27 cellular contexts compared by ENCODE assay signal in the genomic region with DNA sequence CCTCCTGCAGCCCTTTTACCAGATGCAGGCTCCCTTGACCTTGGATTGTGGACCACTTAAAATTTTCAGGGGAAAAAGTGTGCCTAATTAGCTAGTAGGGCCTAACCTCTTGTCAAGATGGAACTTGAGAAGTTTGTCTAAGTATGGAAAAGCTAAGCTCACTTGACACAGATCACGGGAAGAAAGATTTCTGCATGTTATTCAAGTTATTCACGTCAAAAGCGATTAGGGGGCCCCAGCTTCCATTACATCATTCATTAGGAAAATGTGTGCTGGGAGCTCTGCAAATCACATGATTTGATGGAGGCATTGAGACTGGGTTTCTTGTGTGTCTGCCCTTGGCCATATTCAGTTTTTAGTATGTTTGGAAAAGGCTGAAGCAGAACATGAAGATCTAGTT. TPM values are rescaled to one million over a fixed set of nuclear protein-coding genes. Genes with fewer than 3 reads are reported as not detected.
DNase-seq lines count a peak whose midpoint lies in the region; ATAC-seq, FAIRE-seq and TF ChIP-seq lines count a peak whose summit lies in the region.
"Had no signal": no experiment of that assay in that cellular context is flagged by ENCODE, and none has a peak within 500 bp of the region (broad histone marks: within the 10 kb centered on the region; RNA-seq: fewer than 3 reads in every experiment).

No MANE protein-coding gene starts in this region.

- no peaks in the 10 kb centered on the region for H3K9me2 ChIP-seq in Karpas-422 (replicated peaks; ENCODE audit: insufficient read depth, low read length)

- peak overlapping the region; percentile 5; the same call in 1 of the 2 replicates for H2AFZ ChIP-seq in Karpas-422 (ENCODE audit: low read length)
- peak overlapping the region; percentile 37 for H2AFZ ChIP-seq in K562 (ENCODE audit: low read depth, low read length)
- H2AFZ ChIP-seq in parathyroid adenoma = peak overlapping the region; percentile 20

- no TSS peak for BruUV-seq in K562 (replicated peaks; lab: Mats Ljungman, UMichigan)

- TF ChIP-seq POLR2A in GM18505 (IDR thresholded peaks at IDR 0.05; ENCODE audit: borderline replicate concordance, extremely low read depth, insufficient read depth, insufficient read length) = no peak
- no peak for TF ChIP-seq POLR2A in K562 (conservative IDR thresholded peaks at IDR 0.05)

- ATAC-seq in GM18505 (IDR thresholded peaks at IDR 0.05; ENCODE audit: unreplicated experiment) = peak; percentile 12
- ATAC-seq in K562 = no peak
- ATAC-seq: Right ventricle myocardium inferior, SK-N-SH treated with all-trans-retinoic acid at 6 μM for 48 hours had no signal

- intact Hi-C loops in K562 (cut with micrococcal nuclease) = no loop called here

- POLR2A ChIA-PET in K562 (lab: Yijun Ruan, JAX) = interaction anchor here (0.6 to 2.8 kb wide), 5 partner anchors 8 to 69 kb away, joined by 3 to 13 read pairs (median 3); no protein-coding TSS in a partner anchor

- no peak for FAIRE-seq in K562 (lab: Jason Lieb, UNC)
- FAIRE-seq: small intestine, TTC549 had no signal

- H3K9me3 ChIP-seq in Karpas-422 (ENCODE audit: low read length) (no peaks in the 10 kb centered on the region), K562 (replicated peaks; ENCODE audit: control insufficient read depth, insufficient read depth, low read depth, low read length) (no peaks in the 10 kb centered on the region), parathyroid adenoma (ENCODE audit: control insufficient read depth, low read length) (no peaks in the 10 kb centered on the region)
- H3K9me3 ChIP-seq: left lung, thoracic aorta had no signal

- CTCF ChIA-PET in K562 (lab: Yijun Ruan, JAX; ENCODE audit: low intra/inter-chr PET ratio) = no interaction called here

- H3K27me3 ChIP-seq in Karpas-422 (ENCODE audit: low read length) (no peaks in the 10 kb centered on the region), K562 (ENCODE audit: control insufficient read depth in 2 of 2, insufficient read depth in 2 of 2, low read length in 2 of 2) (no peaks in the 10 kb centered on the region), parathyroid adenoma (ENCODE audit: control insufficient read depth, insufficient read depth, low read length) (no peaks in the 10 kb centered on the region)
- H3K27me3 ChIP-seq: left lung had no signal

- H3K27ac ChIP-seq in Karpas-422 (ENCODE audit: low read length) (no peak overlapping the region), K562 (ENCODE audit: extremely low read depth, low read depth, low read length) (no peak overlapping the region), parathyroid adenoma (no peak overlapping the region)
- H3K27ac ChIP-seq: left lung, thoracic aorta had no signal

- TF ChIP-seq CTCF in K562 (IDR thresholded peaks at IDR 0.05 in 2 of 3, conservative IDR thresholded peaks at IDR 0.05 in 1 of 3; ENCODE audit: insufficient read depth in 2 of 3, low read depth in 1 of 3, low read length in 3 of 3) = no peak
- no peak for TF ChIP-seq CTCF in parathyroid adenoma (IDR thresholded peaks at IDR 0.05)

- DNase-seq in Karpas-422 (no peak), K562 (ENCODE audit: extremely low read depth in 1 of 4, low spot score in 3 of 4) (no peak), NCI-H526 treated with DMSO at 0.1 percent for 48 hours (lab: John Stamatoyannopoulos, UW) (no peak), GM19240 (ENCODE audit: insufficient read length, low spot score) (no peak)
- no peak for DNase-seq in activated naive CD4-positive, alpha-beta T cell treated with Interleukin-2 at 50 U/mL for 16 hours
- no peak for DNase-seq in stimulated activated CD4-positive, alpha-beta T cell treated with anti-CD3 and anti-CD28 coated beads, Interleukin-2, amount 100 ng/mL, for 48 hours
- DNase-seq: activated naive CD4-positive, alpha-beta T cell; AML-193; CD4-positive, alpha-beta T cell; erythroblast; glutamatergic neuron; left lung; mesendoderm; NCI-H1092; NCI-H1694 treated with DMSO at 0.1 percent for 48 hours; NCI-H2171; NCI-H510A; NK-92 treated with Interleukin-12 subunit alpha and Interleukin-12 subunit beta, amount 100 ng/mL, for 24 hours; small intestine had no signal

- no peak for TF ChIP-seq RAD21 in K562 (CRISPR knock-in tag; conservative IDR thresholded peaks at IDR 0.05 in 1 of 2, IDR thresholded peaks at IDR 0.05 in 1 of 2)

- H3K9ac ChIP-seq in Karpas-422 (ENCODE audit: low read length) (no peak overlapping the region), K562 (ENCODE audit: insufficient read depth in 1 of 2, low read depth in 2 of 2, low read length in 2 of 2) (no peak overlapping the region), parathyroid adenoma (no peak overlapping the region)

- no peak overlapping the region for H3K4me3 ChIP-seq in Karpas-422 (ENCODE audit: low read length)
- no peak overlapping the region for H3K4me3 ChIP-seq in K562
- no peak overlapping the region for H3K4me3 ChIP-seq in parathyroid adenoma (ENCODE audit: low read depth, low read length)
- H3K4me3 ChIP-seq: left lung, thoracic aorta had no signal

- peaks cover 8% of the 10 kb centered on the region for H3K4me1 ChIP-seq in Karpas-422 (ENCODE audit: low read length)
- peaks cover 5 to 7% of the 10 kb centered on the region in 2 experiments; a peak in 3 of 5 replicates for H3K4me1 ChIP-seq in K562 (replicated peaks in 1 of 2; ENCODE audit: control insufficient read depth in 2 of 2, insufficient read depth in 2 of 2, low read length in 2 of 2)
- no peaks in the 10 kb centered on the region for H3K4me1 ChIP-seq in parathyroid adenoma

- TF ChIP-seq EP300 in K562 (IDR thresholded peaks at IDR 0.05; ENCODE audit: low read length) = no peak

- 47% methylated on average over 3 of the region's 3 CpGs for WGBS in K562 (ENCODE audit: insufficient coverage, low coverage, missing lambda C conversion rate)

- H3K4me2 ChIP-seq in Karpas-422 (ENCODE audit: low read depth, low read length, poor library complexity, severe bottlenecking) (no peak overlapping the region), K562 (ENCODE audit: insufficient read depth, low read length) (no peak overlapping the region), parathyroid adenoma (ENCODE audit: low read length) (no peak overlapping the region)

- H4K20me1 ChIP-seq in Karpas-422 (ENCODE audit: insufficient read depth, low read depth, low read length) = no peaks in the 10 kb centered on the region
- H4K20me1 ChIP-seq in K562 (replicated peaks; ENCODE audit: control insufficient read depth, insufficient read depth, low read length) = no peaks in the 10 kb centered on the region

- H3K79me2 ChIP-seq in Karpas-422 (ENCODE audit: low read length) = no peaks in the 10 kb centered on the region
- no peaks in the 10 kb centered on the region for H3K79me2 ChIP-seq in K562 (ENCODE audit: control insufficient read depth, insufficient read depth, low read length)
- no peaks in the 10 kb centered on the region for H3K79me2 ChIP-seq in parathyroid adenoma

- in situ Hi-C loops in K562 (cut with MboI) = no loop called here

- H3K9me1 ChIP-seq in K562 (ENCODE audit: control insufficient read depth, insufficient read depth, low read length) = no peaks in the 10 kb centered on the region

- H3K36me3 ChIP-seq in Karpas-422 (ENCODE audit: insufficient read depth, low read length) (no peaks in the 10 kb centered on the region), K562 (ENCODE audit: control insufficient read depth, insufficient read depth, low read length) (no peaks in the 10 kb centered on the region), parathyroid adenoma (ENCODE audit: control insufficient read depth, insufficient read depth, low read length) (no peaks in the 10 kb centered on the region)
- H3K36me3 ChIP-seq: left lung, thoracic aorta had no signal

RNA-seq across cellular contexts. Expression of gene POGZ, which starts 15.4 kb away (rescaled TPM):
- total RNA-seq in Karpas-422 (2014; rRNA removed; shearing (Covaris generic); ENCODE audit: low replicate concordance) = 54.1 and 78.7 TPM in 2 replicates
- 127 and 201 TPM in 2 replicates for total RNA-seq in K562 (2011; cell fraction: chromatin; rRNA removed; ENCODE audit: low replicate concordance)
- 62.0 and 71.8 TPM in 2 replicates for total RNA-seq in K562 (2011; cell fraction: nucleolus; rRNA removed)
- 97.2 and 112 TPM in 2 replicates for total RNA-seq in K562 (2011; cell fraction: nucleoplasm; rRNA removed)
- total RNA-seq in K562 (2014; rRNA removed) (16.4 and 25.1 TPM in 2 replicates), K562 (2014; rRNA removed; fragmentation: Illumina TruSeq; extraction: Trizol) (17.6 and 22.0 TPM in 2 replicates), K562 (2015; rRNA removed; fragmentation: Illumina TruSeq; extraction: Trizol) (21.6 and 23.6 TPM in 2 replicates), K562 (2021) (38.2 and 40.6 TPM in 2 replicates)
- polyA plus RNA-seq in K562 (2011; rRNA removed) (26.8 and 44.3 TPM in 2 replicates), K562 (2014; fragmentation: Illumina TruSeq; extraction: Trizol) (26.5 and 36.4 TPM in 2 replicates), K562 (2014; fragmentation: Nextera tagmentation; extraction: Ambion mirVana) (10 to 100 TPM in 1 of 2 experiments, 1 to 10 TPM in 1; 9.4 to 13.7 TPM), K562 (2014; rRNA removed) (20.8 and 21.5 TPM in 2 replicates)
- 16.8 and 22.3 TPM in 2 replicates for polyA plus RNA-seq in K562 (2011; cell fraction: cytosol; rRNA removed)
- 94.4 and 103 TPM in 2 replicates for polyA plus RNA-seq in K562 (2011; cell fraction: nucleus; rRNA removed)
- polyA plus RNA-seq in K562 (2012) = 20.5 and 23.7 TPM in 2 replicates
- polyA minus RNA-seq in K562 (2011; rRNA and poly(A)+ RNA removed) = 50.1 and 70.2 TPM in 2 replicates
- 29.9 and 31.9 TPM in 2 replicates for polyA minus RNA-seq in K562 (2011; cell fraction: cytosol; rRNA and poly(A)+ RNA removed)
- 32.2 and 47.7 TPM in 2 replicates for polyA minus RNA-seq in K562 (2011; cell fraction: nucleus; rRNA and poly(A)+ RNA removed)

RNA-seq across cellular contexts. Expression of gene CGN, which starts 36.5 kb away (rescaled TPM):
- 0.22 TPM in 1 of 2 replicates, not detected in the other for total RNA-seq in Karpas-422 (2014; rRNA removed; shearing (Covaris generic); ENCODE audit: low replicate concordance)
- total RNA-seq in K562 (2011; cell fraction: chromatin; rRNA removed; ENCODE audit: low replicate concordance) = 0.30 and 0.32 TPM in 2 replicates
- total RNA-seq in K562 (2011; cell fraction: nucleolus; rRNA removed) = under 0.01 and 0.39 TPM in 2 replicates
- total RNA-seq in K562 (2011; cell fraction: nucleoplasm; rRNA removed) = 0.31 and 0.59 TPM in 2 replicates
- total RNA-seq in K562 (2014; rRNA removed) (1.4 TPM in 1 of 2 replicates, not detected in the other), K562 (2014; rRNA removed; fragmentation: Illumina TruSeq; extraction: Trizol) (0.04 and 0.06 TPM in 2 replicates), K562 (2015; rRNA removed; fragmentation: Illumina TruSeq; extraction: Trizol) (0.07 TPM in 1 of 2 replicates, not detected in the other), K562 (2021) (0.27 and 0.34 TPM in 2 replicates)
- polyA plus RNA-seq in K562 (2011; rRNA removed) (0.14 and 0.16 TPM in 2 replicates), K562 (2014; fragmentation: Illumina TruSeq; extraction: Trizol) (0.03 and 0.19 TPM in 2 replicates), K562 (2014; fragmentation: Nextera tagmentation; extraction: Ambion mirVana) (under 1 TPM in 1 of 2 experiments, not detected in 1; 0.18 TPM), K562 (2014; rRNA removed) (0.09 TPM in 1 of 2 replicates, not detected in the other)
- 0.03 and 0.13 TPM in 2 replicates for polyA plus RNA-seq in K562 (2011; cell fraction: cytosol; rRNA removed)
- 0.40 and 0.88 TPM in 2 replicates for polyA plus RNA-seq in K562 (2011; cell fraction: nucleus; rRNA removed)
- 0.04 and 0.09 TPM in 2 replicates for polyA plus RNA-seq in K562 (2012)
- polyA minus RNA-seq in K562 (2011; rRNA and poly(A)+ RNA removed) = 0.04 TPM in 1 of 2 replicates, not detected in the other
- polyA minus RNA-seq in K562 (2011; cell fraction: cytosol; rRNA and poly(A)+ RNA removed) = 0.27 TPM in 1 of 2 replicates, not detected in the other
- polyA minus RNA-seq in K562 (2011; cell fraction: nucleus; rRNA and poly(A)+ RNA removed) = 0.11 and 0.13 TPM in 2 replicates
- total RNA-seq: myocyte, osteoblast had no signal
